In the genomic region with DNA sequence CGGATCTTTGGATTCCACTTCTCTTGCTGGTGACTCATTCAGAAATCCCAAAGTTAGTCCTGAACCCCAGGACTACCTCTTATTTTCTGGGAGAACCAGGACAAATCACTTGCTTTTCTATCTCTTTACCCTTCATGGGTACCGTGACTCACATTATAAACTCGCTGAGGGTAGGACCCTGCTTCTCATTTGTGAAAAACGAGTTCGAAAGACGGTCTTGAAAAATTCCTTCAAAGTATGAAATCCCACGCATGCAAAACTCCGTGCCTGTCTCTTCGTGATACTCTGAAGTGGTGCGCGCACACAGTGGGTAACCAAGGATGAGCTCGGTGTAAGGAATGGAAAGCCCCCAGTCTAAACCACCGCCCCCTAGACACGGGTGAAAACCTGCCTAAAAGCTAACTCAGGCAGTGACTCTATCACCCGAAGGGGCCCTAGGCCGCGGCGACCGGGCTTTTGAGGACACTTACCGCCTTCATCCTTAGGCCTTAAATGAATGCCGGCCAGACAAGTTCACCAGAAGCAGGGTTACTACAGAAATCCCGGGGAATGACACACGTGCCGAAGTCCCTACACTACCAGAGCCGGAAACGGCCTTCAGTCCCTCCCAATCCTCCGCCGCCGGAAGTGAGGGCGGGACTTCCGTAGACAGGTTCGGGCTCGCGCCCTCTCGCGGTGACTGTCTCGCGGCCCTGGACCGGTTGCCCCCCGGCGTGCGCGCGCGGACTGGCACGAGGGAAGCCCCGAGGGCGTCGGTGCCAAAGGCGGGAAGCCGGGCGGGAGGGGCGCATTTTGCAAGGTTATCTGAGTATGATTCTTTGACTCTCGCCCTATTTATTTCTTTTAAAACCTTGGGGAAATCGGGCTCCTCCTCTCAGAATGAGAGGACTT, we compare ENCODE assay signal across 1 cellular context.
TF ChIP-seq lines count a peak whose summit lies in the region.

A gene with protein sequence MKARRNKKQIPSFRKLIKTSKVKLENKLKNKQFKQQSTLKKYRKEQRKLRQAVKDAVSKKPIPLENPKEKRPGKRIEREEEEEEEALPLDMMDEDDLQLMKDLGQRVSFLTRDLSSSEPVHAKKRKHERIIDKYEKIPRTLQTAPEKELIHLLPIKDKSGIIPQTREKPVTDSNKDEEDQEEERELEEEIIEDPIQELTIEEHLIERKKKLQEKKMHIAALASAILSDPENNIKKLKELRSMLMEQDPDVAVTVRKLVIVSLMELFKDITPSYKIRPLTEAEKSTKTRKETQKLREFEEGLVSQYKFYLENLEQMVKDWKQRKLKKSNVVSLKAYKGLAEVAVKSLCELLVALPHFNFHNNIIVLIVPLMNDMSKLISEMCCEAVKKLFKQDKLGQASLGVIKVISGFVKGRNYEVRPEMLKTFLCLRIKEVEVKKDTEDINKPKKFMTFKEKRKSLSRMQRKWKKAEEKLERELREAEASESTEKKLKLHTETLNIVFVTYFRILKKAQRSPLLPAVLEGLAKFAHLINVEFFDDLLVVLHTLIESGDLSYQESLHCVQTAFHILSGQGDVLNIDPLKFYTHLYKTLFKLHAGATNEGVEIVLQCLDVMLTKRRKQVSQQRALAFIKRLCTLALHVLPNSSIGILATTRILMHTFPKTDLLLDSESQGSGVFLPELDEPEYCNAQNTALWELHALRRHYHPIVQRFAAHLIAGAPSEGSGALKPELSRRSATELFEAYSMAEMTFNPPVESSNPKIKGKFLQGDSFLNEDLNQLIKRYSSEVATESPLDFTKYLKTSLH (minus strand): TSS at position 580 of the 891 bp plus-strand sequence. CDS start 101 bp downstream, at position 479.

TF ChIP-seq in H1, 55 proteins besides CTCF, POLR2A, EP300 and RAD21 (continued from another document):
- TF ChIP-seq SIRT6 (IDR thresholded peaks at IDR 0.05; ENCODE audit: low read length) (no peak), CBX5 (IDR thresholded peaks at IDR 0.05; ENCODE audit: low read depth, low read length) (no peak), SUZ12 (IDR thresholded peaks at IDR 0.05; ENCODE audit: low read length) (no peak), SP1 (IDR thresholded peaks at IDR 0.05; ENCODE audit: low read depth, low read length) (no peak), POLR2AphosphoS5 (IDR thresholded peaks at IDR 0.05; ENCODE audit: low read depth, low read length) (peak; percentile 52; the same call in 1 of the 2 replicates), CREB1 (IDR thresholded peaks at IDR 0.05) (peak; percentile 45; the same call in 1 of the 2 replicates)
- TF ChIP-seq, protein P1, sequence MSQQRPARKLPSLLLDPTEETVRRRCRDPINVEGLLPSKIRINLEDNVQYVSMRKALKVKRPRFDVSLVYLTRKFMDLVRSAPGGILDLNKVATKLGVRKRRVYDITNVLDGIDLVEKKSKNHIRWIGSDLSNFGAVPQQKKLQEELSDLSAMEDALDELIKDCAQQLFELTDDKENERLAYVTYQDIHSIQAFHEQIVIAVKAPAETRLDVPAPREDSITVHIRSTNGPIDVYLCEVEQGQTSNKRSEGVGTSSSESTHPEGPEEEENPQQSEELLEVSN (IDR thresholded peaks at IDR 0.05), result peak; percentile 100
